Comparison of ENCODE assay signal across 12 cellular contexts in genomic region chr17:43918026-43918389, GRCh38. TPM values are rescaled to one million over a fixed set of nuclear protein-coding genes. Genes with fewer than 3 reads are reported as not detected.
DNase-seq lines count a peak whose midpoint lies in the region; ATAC-seq and TF ChIP-seq lines count a peak whose summit lies in the region.
"Had no signal": no experiment of that assay in that cellular context is flagged by ENCODE, and none has a peak within 500 bp of the region (broad histone marks: within the 10 kb centered on the region; RNA-seq: fewer than 3 reads in every experiment).

No MANE protein-coding gene starts in this region.

- H3K4me1 Mint-ChIP-seq in activated naive CD4-positive, alpha-beta T cell treated with anti-CD3 and anti-CD28 coated beads, Interleukin-2, amount 50 U/mL, for 24 hours = peaks cover 10% of the 10 kb centered on the region
- peaks cover 15% of the 10 kb centered on the region for H3K4me1 Mint-ChIP-seq in activated B cell treated with CpG ODN at 0.5 μM for 24 hours
- H3K4me1 Mint-ChIP-seq in endodermal cell = peaks cover 19% of the 10 kb centered on the region

- no peaks in the 10 kb centered on the region for H3K4me1 ChIP-seq in fibroblast of lung (ENCODE audit: control insufficient read depth, extremely low read depth, insufficient read depth, low read length)
- peaks cover 1 to 13% (median 11%) of the 10 kb centered on the region in 5 donors for H3K4me1 ChIP-seq in subcutaneous abdominal adipose tissue (ENCODE audit: control insufficient read depth in 5 of 5, insufficient read depth in 5 of 5, low read length in 5 of 5)
- H3K4me1 ChIP-seq in endodermal cell (ENCODE audit: control insufficient read depth, insufficient read depth, low read length) = peaks cover 7% of the 10 kb centered on the region
- H3K4me1 ChIP-seq: prostate gland had no signal

- H3K4me3 Mint-ChIP-seq in activated naive CD4-positive, alpha-beta T cell treated with anti-CD3 and anti-CD28 coated beads, Interleukin-2, amount 50 U/mL, for 24 hours = peak overlapping the region; percentile 67
- H3K4me3 Mint-ChIP-seq in activated B cell treated with CpG ODN at 0.5 μM for 24 hours (peak overlapping the region; percentile 84), endodermal cell (no peak overlapping the region)

- POLR2A ChIA-PET in activated B cell treated with CpG ODN at 0.5 μM for 24 hours (lab: Charles Lee) = interaction anchor here (0.6 kb wide), 1 partner anchor 1119 kb away, joined by 4 read pairs; no protein-coding TSS in a partner anchor

- H3K36me3 Mint-ChIP-seq in activated naive CD4-positive, alpha-beta T cell treated with anti-CD3 and anti-CD28 coated beads, Interleukin-2, amount 50 U/mL, for 24 hours = no peaks in the 10 kb centered on the region
- H3K36me3 Mint-ChIP-seq in activated B cell treated with CpG ODN at 0.5 μM for 24 hours (ENCODE audit: low read depth) (no peaks in the 10 kb centered on the region), endodermal cell (ENCODE audit: low read depth) (no peaks in the 10 kb centered on the region)

- H3K27ac Mint-ChIP-seq in activated naive CD4-positive, alpha-beta T cell treated with anti-CD3 and anti-CD28 coated beads, Interleukin-2, amount 50 U/mL, for 24 hours = no peak overlapping the region
- H3K27ac Mint-ChIP-seq in activated B cell treated with CpG ODN at 0.5 μM for 24 hours = no peak overlapping the region
- H3K27ac Mint-ChIP-seq in endodermal cell = no peak overlapping the region

- TF ChIP-seq CTCF in activated B cell treated with CpG ODN at 0.5 μM for 24 hours (IDR thresholded peaks at IDR 0.05) (no peak), fibroblast of lung (conservative IDR thresholded peaks at IDR 0.05 in 1 of 2, IDR thresholded peaks at IDR 0.05 in 1 of 2; ENCODE audit: low read depth in 1 of 2, low read length in 2 of 2) (no peak), endodermal cell (conservative IDR thresholded peaks at IDR 0.05) (no peak)

- CTCF ChIA-PET in activated B cell treated with CpG ODN at 0.5 μM for 24 hours (lab: Charles Lee) = interaction anchor here (0.9 to 2.0 kb wide), 3 partner anchors 25 to 269 kb away, joined by 3 to 7 read pairs (median 3); partner anchors contain the start of gene TMUB2

- intact Hi-C loops in activated B cell treated with CpG ODN at 0.5 μM for 24 hours (cut with micrococcal nuclease) = no loop called here

- H3K4me3 ChIP-seq in fibroblast of lung (replicated peaks in 1 of 4; ENCODE audit: control extremely low read depth in 1 of 4, insufficient read depth in 1 of 4, low read depth in 3 of 4, low read length in 4 of 4) (no peak overlapping the region), subcutaneous abdominal adipose tissue (ENCODE audit: low read depth in 1 of 5, low read length in 5 of 5) (peak overlapping the region in 4 of 5 donors; percentile 55 to 65 (median 59)), endodermal cell (ENCODE audit: low read length) (no peak overlapping the region)
- H3K4me3 ChIP-seq: SK-N-MC had no signal

- H3K79me2 ChIP-seq in fibroblast of lung (ENCODE audit: control insufficient read depth, insufficient read depth, low read length) = no peaks in the 10 kb centered on the region

- H4K20me1 ChIP-seq in fibroblast of lung (ENCODE audit: control insufficient read depth, extremely low read depth, insufficient read depth, low read length) = no peaks in the 10 kb centered on the region

- no peak for ATAC-seq in activated B cell treated with CpG ODN at 0.5 μM for 24 hours (ENCODE audit: low read depth)
- no peak for ATAC-seq in GM18511 (IDR thresholded peaks at IDR 0.05; ENCODE audit: unreplicated experiment)

- peak overlapping the region; percentile 64 for H3K4me2 ChIP-seq in fibroblast of lung (ENCODE audit: extremely low read depth, insufficient read depth, low read length)

- H3K9ac ChIP-seq in fibroblast of lung (ENCODE audit: insufficient read depth, low read length) = no peak overlapping the region
- peak overlapping the region in 1 of 5 donors; percentile 20 for H3K9ac ChIP-seq in subcutaneous abdominal adipose tissue (ENCODE audit: low read length in 5 of 5)
- H3K9ac ChIP-seq in endodermal cell (ENCODE audit: extremely low read depth, low read length, poor library complexity, severe bottlenecking) = no peak overlapping the region

- no peaks in the 10 kb centered on the region for H3K9me3 Mint-ChIP-seq in activated naive CD4-positive, alpha-beta T cell treated with anti-CD3 and anti-CD28 coated beads, Interleukin-2, amount 50 U/mL, for 24 hours
- H3K9me3 Mint-ChIP-seq in activated B cell treated with CpG ODN at 0.5 μM for 24 hours (peaks cover 4% of the 10 kb centered on the region), endodermal cell (no peaks in the 10 kb centered on the region)

- H3K27me3 ChIP-seq in fibroblast of lung (ENCODE audit: control insufficient read depth, insufficient read depth, low read length) (peaks cover 21% of the 10 kb centered on the region), subcutaneous abdominal adipose tissue (ENCODE audit: control insufficient read depth in 5 of 5, insufficient read depth in 4 of 5, low read length in 5 of 5) (peaks cover 0 to 24% (median 11%) of the 10 kb centered on the region in 5 donors), endodermal cell (ENCODE audit: control insufficient read depth, insufficient read depth, low read length, poor library complexity, severe bottlenecking) (peaks cover 3% of the 10 kb centered on the region)

- DNase-seq in activated naive CD4-positive, alpha-beta T cell (lab: John Stamatoyannopoulos, UW) = no peak
- DNase-seq in activated B cell treated with CpG ODN at 0.5 μM for 24 hours = no peak
- DNase-seq in fibroblast of lung (ENCODE audit: low read depth in 2 of 2) = no peak
- DNase-seq in effector CD4-positive, alpha-beta T cell = no peak
- DNase-seq in endodermal cell = no peak
- DNase-seq: NCI-H2171 treated with DMSO at 0.1 percent for 48 hours had no signal

- 91 to 94% methylated on average over 12 to 13 of the region's 13 CpGs for WGBS in endodermal cell (ENCODE audit: insufficient coverage in 1 of 2, insufficient read length in 1 of 2), 2 experiments

- no peak overlapping the region for H3K27ac ChIP-seq in fibroblast of lung (ENCODE audit: insufficient read depth, low read length)
- H3K27ac ChIP-seq in subcutaneous abdominal adipose tissue (ENCODE audit: low read depth, low read length) = no peak overlapping the region
- H3K27ac ChIP-seq in endodermal cell (ENCODE audit: low read depth, low read length) = no peak overlapping the region
- H3K27ac ChIP-seq: prostate gland, SK-N-MC had no signal

- no peaks in the 10 kb centered on the region for H3K27me3 Mint-ChIP-seq in activated naive CD4-positive, alpha-beta T cell treated with anti-CD3 and anti-CD28 coated beads, Interleukin-2, amount 50 U/mL, for 24 hours
- H3K27me3 Mint-ChIP-seq in activated B cell treated with CpG ODN at 0.5 μM for 24 hours (peaks cover 1% of the 10 kb centered on the region), endodermal cell (ENCODE audit: insufficient read depth) (peaks cover 26% of the 10 kb centered on the region)

- no peak overlapping the region for H2AFZ ChIP-seq in fibroblast of lung (ENCODE audit: low read length)

- H3K36me3 ChIP-seq in fibroblast of lung (ENCODE audit: control insufficient read depth, insufficient read depth, low read length) (no peaks in the 10 kb centered on the region), subcutaneous abdominal adipose tissue (ENCODE audit: control insufficient read depth in 5 of 5, insufficient read depth in 5 of 5, low read length in 5 of 5) (no peaks in the 10 kb centered on the region), endodermal cell (ENCODE audit: control insufficient read depth, insufficient read depth, low read length) (no peaks in the 10 kb centered on the region)
- H3K36me3 ChIP-seq: prostate gland had no signal

- H3K9me3 ChIP-seq in fibroblast of lung (ENCODE audit: control insufficient read depth, insufficient read depth, low read depth, low read length) (no peaks in the 10 kb centered on the region), subcutaneous abdominal adipose tissue (ENCODE audit: control insufficient read depth in 5 of 5, low read length in 5 of 5) (no peaks in the 10 kb centered on the region), endodermal cell (ENCODE audit: control insufficient read depth, low read length) (peaks cover 7% of the 10 kb centered on the region)
- H3K9me3 ChIP-seq: prostate gland had no signal

RNA-seq across cellular contexts. Expression of gene MPP2, which starts 10.7 kb away (rescaled TPM):
- total RNA-seq in activated B cell treated with CpG ODN at 0.5 μM for 24 hours (not detected in 2 replicates), fibroblast of lung (1.3 and 2.1 TPM in 2 replicates), endodermal cell (10 to 100 TPM; 16.2 to 18.3 TPM)
- polyA plus RNA-seq in fibroblast of lung = 1.2 and 1.9 TPM in 2 replicates
- 1.6 and 2.5 TPM in 2 replicates for polyA plus RNA-seq in fibroblast of lung (2012)
- 3.4 and 10.3 TPM in 2 replicates for polyA minus RNA-seq in fibroblast of lung (ENCODE audit: low replicate concordance)
- polyA plus RNA-seq in endodermal cell (2013, experiment 1 of 2) = 19.7 TPM
- polyA plus RNA-seq in endodermal cell (2013, experiment 2 of 2) = 18.1 TPM

RNA-seq across cellular contexts. Expression of gene PPY, which starts 24.3 kb away (rescaled TPM):
- not detected in 2 replicates for total RNA-seq in activated B cell treated with CpG ODN at 0.5 μM for 24 hours
- total RNA-seq in fibroblast of lung = not detected in 2 replicates
- polyA plus RNA-seq in fibroblast of lung = not detected in 2 replicates
- not detected in 2 replicates for polyA plus RNA-seq in fibroblast of lung (2012)
- polyA minus RNA-seq in fibroblast of lung (ENCODE audit: low replicate concordance) = not detected in 2 replicates
- not detected for total RNA-seq in endodermal cell
- not detected for polyA plus RNA-seq in endodermal cell (2013, experiment 1 of 2)
- polyA plus RNA-seq in endodermal cell (2013, experiment 2 of 2) = not detected
- total RNA-seq: fibroblast of villous mesenchyme, prostate gland had no signal

RNA-seq across cellular contexts. Expression of gene PYY, which starts 35.7 kb away (rescaled TPM):
- not detected in 2 replicates for total RNA-seq in activated B cell treated with CpG ODN at 0.5 μM for 24 hours
- 0.33 TPM in 1 of 2 replicates, not detected in the other for total RNA-seq in fibroblast of lung
- not detected in 2 replicates for polyA plus RNA-seq in fibroblast of lung
- not detected in 2 replicates for polyA plus RNA-seq in fibroblast of lung (2012)
- polyA minus RNA-seq in fibroblast of lung (ENCODE audit: low replicate concordance) = not detected in 2 replicates
- 1 to 10 TPM; 1.3 to 1.4 TPM for total RNA-seq in endodermal cell
- not detected for polyA plus RNA-seq in endodermal cell (2013, experiment 1 of 2)
- not detected for polyA plus RNA-seq in endodermal cell (2013, experiment 2 of 2)
- total RNA-seq: fibroblast of villous mesenchyme, prostate gland had no signal

Comparison
In these comparisons a context has a peak if more than half of its experiments do, and no peak if none do; other contexts are left out.
1. H3K4me3 ChIP-seq: peak in subcutaneous abdominal adipose tissue (4 of 5); none in fibroblast of lung (0 of 4) and endodermal cell (single experiment).